16 cellular contexts compared by ENCODE assay signal in genomic region chr3:143727391-143727790, GRCh38.
DNase-seq lines count a peak whose midpoint lies in the region; ATAC-seq and TF ChIP-seq lines count a peak whose summit lies in the region.
"Had no signal": no experiment of that assay in that cellular context is flagged by ENCODE, and none has a peak within 500 bp of the region (broad histone marks: within the 10 kb centered on the region; RNA-seq: fewer than 3 reads in every experiment).

No MANE protein-coding gene starts in this region.

- no peaks in the 10 kb centered on the region for H3K9me3 ChIP-seq in MG63

- no peak overlapping the region for H3K4me3 ChIP-seq in MG63
- H3K4me3 ChIP-seq: GM12878 had no signal

- no peaks in the 10 kb centered on the region for H3K27me3 Mint-ChIP-seq in immature natural killer cell (ENCODE audit: low read depth in 3 of 3)
- H3K27me3 Mint-ChIP-seq in osteocyte (ENCODE audit: unreplicated experiment), result peaks cover 10% of the 10 kb centered on the region
- H3K27me3 Mint-ChIP-seq: CD4-positive, alpha-beta T cell had no signal

- peak; percentile 12 for DNase-seq in AG08395 (ENCODE audit: low spot score)
- peak; percentile 68 for DNase-seq in MG63
- DNase-seq in fibroblast of gingiva (ENCODE audit: low read depth), result peak; percentile 29
- peak; percentile 69 for DNase-seq in kidney glomerular epithelial cell (lab: John Stamatoyannopoulos, UW)
- no peak for DNase-seq in immature natural killer cell
- no peak for DNase-seq in stimulated activated CD4-positive, alpha-beta T cell treated with anti-CD3 and anti-CD28 coated beads, Interleukin-4, amount 100 ng/mL, for 1 hour
- DNase-seq in osteocyte (ENCODE audit: extremely low spot score, unreplicated experiment), result no peak
- DNase-seq: Calu3; CD4-positive, alpha-beta T cell; KG1; NCI-H1092 treated with DMSO at 0.1 percent for 48 hours; NCI-H1694 treated with DMSO at 0.1 percent for 48 hours; NCI-H345; NCI-H748 treated with DMSO at 0.1 percent for 48 hours had no signal

- peaks cover 0 to 4% (median 0%) of the 10 kb centered on the region in 6 donors for H3K9me3 Mint-ChIP-seq in immature natural killer cell
- H3K9me3 Mint-ChIP-seq in osteocyte (ENCODE audit: unreplicated experiment), result no peaks in the 10 kb centered on the region
- H3K9me3 Mint-ChIP-seq: CD4-positive, alpha-beta T cell had no signal

- no peaks in the 10 kb centered on the region for H3K27me3 ChIP-seq in MG63

- peaks cover 7 to 16% (median 9%) of the 10 kb centered on the region in 3 donors for H3K36me3 Mint-ChIP-seq in immature natural killer cell
- no peaks in the 10 kb centered on the region for H3K36me3 Mint-ChIP-seq in osteocyte (ENCODE audit: unreplicated experiment)

- TF ChIP-seq CTCF in osteocyte (IDR thresholded peaks at IDR 0.05), result no peak

- H3K36me3 ChIP-seq in MG63, result no peaks in the 10 kb centered on the region

- ATAC-seq in GM21717 (IDR thresholded peaks at IDR 0.05; ENCODE audit: unreplicated experiment), result no peak
- ATAC-seq: GM12878 had no signal

- H3K4me3 Mint-ChIP-seq in immature natural killer cell, result no peak overlapping the region
- no peak overlapping the region for H3K4me3 Mint-ChIP-seq in osteocyte (ENCODE audit: unreplicated experiment)
- H3K4me3 Mint-ChIP-seq: CD4-positive, alpha-beta T cell had no signal

- H3K4me1 Mint-ChIP-seq in immature natural killer cell (peaks cover 26 to 32% of the 10 kb centered on the region in 2 donors), osteocyte (ENCODE audit: unreplicated experiment) (no peaks in the 10 kb centered on the region)

- no peak overlapping the region for H3K27ac Mint-ChIP-seq in immature natural killer cell
- H3K27ac Mint-ChIP-seq in osteocyte (ENCODE audit: unreplicated experiment), result no peak overlapping the region
- H3K27ac Mint-ChIP-seq: CD4-positive, alpha-beta T cell had no signal

Comparison
In these comparisons a context has a peak if more than half of its experiments do, and no peak if none do; other contexts are left out.
1. DNase-seq: peak in AG08395 (single experiment), MG63 (single experiment), fibroblast of gingiva (single experiment) and kidney glomerular epithelial cell (single experiment); none in immature natural killer cell (0 of 3), stimulated activated CD4-positive, alpha-beta T cell treated with anti-CD3 and anti-CD28 coated beads, Interleukin-4, amount 100 ng/mL, for 1 hour (single experiment) and osteocyte (single experiment).